In genomic region chr6:90251295-90251992, GRCh38 we compare ENCODE assay signal across 11 cellular contexts. TPM values are rescaled to one million over a fixed set of nuclear protein-coding genes. Genes with fewer than 3 reads are reported as not detected.
DNase-seq lines count a peak whose midpoint lies in the region; ATAC-seq, FAIRE-seq and TF ChIP-seq lines count a peak whose summit lies in the region.
"Had no signal": no experiment of that assay in that cellular context is flagged by ENCODE, and none has a peak within 500 bp of the region (broad histone marks: within the 10 kb centered on the region; RNA-seq: fewer than 3 reads in every experiment).

No MANE protein-coding gene starts in this region.

- peaks cover 84% of the 10 kb centered on the region for H3K36me3 Mint-ChIP-seq in CD4-positive, alpha-beta T cell (ENCODE audit: low read depth)

- POLR2A ChIA-PET in CD4-positive, alpha-beta T cell (lab: Charles Lee): interaction anchor here (0.9 to 2.2 kb wide), 3 partner anchors 12 to 33 kb away, joined by 3 to 8 read pairs (median 5); no protein-coding TSS in a partner anchor
- POLR2A ChIA-PET in RWPE1 (lab: Yijun Ruan, JAX; ENCODE audit: low non-redundant PET): no interaction called here

- peak overlapping the region; percentile 3 for H3K4me3 Mint-ChIP-seq in CD4-positive, alpha-beta T cell

- TF ChIP-seq CTCF in CD4-positive, alpha-beta T cell (IDR thresholded peaks at IDR 0.05): no peak
- TF ChIP-seq CTCF in RWPE1 (conservative IDR thresholded peaks at IDR 0.05; ENCODE audit: low read depth) (no peak), gastrocnemius medialis (IDR thresholded peaks at IDR 0.05 in 4 of 5, conservative IDR thresholded peaks at IDR 0.05 in 1 of 5) (no peak)

- ATAC-seq in CD4-positive, alpha-beta T cell (ENCODE audit: poor library complexity): no peak
- ATAC-seq in GM19035 (IDR thresholded peaks at IDR 0.05; ENCODE audit: unreplicated experiment): peak; percentile 91
- peak; percentile 95 for ATAC-seq in HG02938 (IDR thresholded peaks at IDR 0.05; ENCODE audit: unreplicated experiment)
- ATAC-seq in gastrocnemius medialis: no peak
- ATAC-seq in left colon: no peak

- peaks cover 5% of the 10 kb centered on the region for H3K9me3 ChIP-seq in CD4-positive, alpha-beta T cell (ENCODE audit: control insufficient read depth, low read length)
- H3K9me3 ChIP-seq in gastrocnemius medialis: no peaks in the 10 kb centered on the region
- H3K9me3 ChIP-seq: transverse colon had no signal

- H3K4me1 ChIP-seq in gastrocnemius medialis: peaks cover 9 to 17% of the 10 kb centered on the region in 2 donors
- H3K4me1 ChIP-seq: transverse colon had no signal

- FAIRE-seq in H54 (lab: Jason Lieb, UNC): no peak
- FAIRE-seq: small intestine had no signal

- H3K9me3 Mint-ChIP-seq in CD4-positive, alpha-beta T cell: no peaks in the 10 kb centered on the region

- in situ Hi-C loops in gastrocnemius medialis (cut with MboI; ENCODE audit: low sequenced_read_pairs in 4 of 4): no loop called here

- CTCF ChIA-PET in CD4-positive, alpha-beta T cell (lab: Charles Lee): interaction anchor here (1.0 kb wide), 1 partner anchor 20 kb away, joined by 3 read pairs; no protein-coding TSS in a partner anchor
- CTCF ChIA-PET in RWPE1 (lab: Yijun Ruan, JAX): no interaction called here

- no peak overlapping the region for H3K27ac ChIP-seq in CD4-positive, alpha-beta T cell (ENCODE audit: low read depth, low read length)
- H3K27ac ChIP-seq in RWPE1 (no peak overlapping the region), gastrocnemius medialis (peak overlapping the region in 1 of 4 donors; percentile 19)
- H3K27ac ChIP-seq: brain microvascular endothelial cell, transverse colon had no signal

- TF ChIP-seq POLR2A in gastrocnemius medialis (IDR thresholded peaks at IDR 0.05) (no peak), H54 (IDR thresholded peaks at IDR 0.05; ENCODE audit: low read depth, low read length) (no peak)

- H3K27me3 Mint-ChIP-seq in CD4-positive, alpha-beta T cell: no peaks in the 10 kb centered on the region

- H3K36me3 ChIP-seq in gastrocnemius medialis: no peaks in the 10 kb centered on the region
- H3K36me3 ChIP-seq: brain microvascular endothelial cell, transverse colon had no signal

- no peak for DNase-seq in CD4-positive, alpha-beta T cell
- DNase-seq in RWPE1 (ENCODE audit: low spot score) (peak; percentile 60), gastrocnemius medialis (no peak), left colon (no peak), NCI-H2227 treated with DMSO at 0.1 percent for 48 hours (lab: John Stamatoyannopoulos, UW) (no peak), H54 (ENCODE audit: insufficient read length, low spot score) (no peak)
- DNase-seq: brain microvascular endothelial cell, small intestine, transverse colon had no signal

- peak overlapping the region; percentile 84 for H3K27ac Mint-ChIP-seq in CD4-positive, alpha-beta T cell

- H3K4me1 Mint-ChIP-seq in CD4-positive, alpha-beta T cell (ENCODE audit: low read depth): peaks cover 85% of the 10 kb centered on the region

- intact Hi-C loops in CD4-positive, alpha-beta T cell (cut with DNase I, micrococcal nuclease): loop anchor here in 1 of 2 experiments (2.0 kb wide), 1 partner anchor 13 kb away; no protein-coding TSS in a partner anchor
- intact Hi-C loops in gastrocnemius medialis (cut with DNase I; ENCODE audit: low total_unique reads): no loop called here
- intact Hi-C loops in left colon (cut with DNase I, micrococcal nuclease): no loop called here

- no peaks in the 10 kb centered on the region for H3K27me3 ChIP-seq in CD4-positive, alpha-beta T cell (ENCODE audit: control insufficient read depth, insufficient read depth, low read length)
- no peaks in the 10 kb centered on the region for H3K27me3 ChIP-seq in gastrocnemius medialis
- H3K27me3 ChIP-seq: brain microvascular endothelial cell, transverse colon had no signal

- H3K4me3 ChIP-seq in gastrocnemius medialis: no peak overlapping the region
- H3K4me3 ChIP-seq: transverse colon had no signal

RNA-seq across cellular contexts. Expression of gene BACH2, which starts 45.2 kb away (rescaled TPM):
- total RNA-seq in CD4-positive, alpha-beta T cell: 100 to 1,000 TPM; 157 to 170 TPM
- total RNA-seq in gastrocnemius medialis: 10 to 100 TPM in 2 of 4 donors, 1 to 10 TPM in 2; 3.6 to 13.4 (median 7.5) TPM
- 1 to 10 TPM in 1 of 2 donors, under 1 TPM in 1; 0.67 to 1.3 TPM for total RNA-seq in left colon

Comparison
In these comparisons a context has a peak if more than half of its experiments do, and no peak if none do; other contexts are left out.
1. ATAC-seq: peak in GM19035 (single experiment) and HG02938 (single experiment); none in CD4-positive, alpha-beta T cell (single experiment), gastrocnemius medialis (0 of 2) and left colon (single experiment).
2. RNA of gene BACH2, which starts 45.2 kb away (total RNA-seq): 157 to 170 TPM in CD4-positive, alpha-beta T cell; 3.6 to 13.4 TPM in gastrocnemius medialis and 0.67 to 1.3 TPM in left colon; every median in the first group is over 10 times any median in the second.